In genomic region chr9:136902259-136902821, GRCh38 we compare ENCODE assay signal across 8 cellular contexts. TPM values are rescaled to one million over a fixed set of nuclear protein-coding genes. Genes with fewer than 3 reads are reported as not detected.
DNase-seq lines count a peak whose midpoint lies in the region; ATAC-seq and TF ChIP-seq lines count a peak whose summit lies in the region.

No MANE protein-coding gene starts in this region.

- no peak overlapping the region for H2AFZ ChIP-seq in KMS-11 (ENCODE audit: low read depth)

- H3K4me3 ChIP-seq in KMS-11 (IDR thresholded peaks at IDR 0.05; ENCODE audit: insufficient read depth, low read depth, low read length), result no peak overlapping the region

- H3K4me2 ChIP-seq in KMS-11, result peak overlapping the region; percentile 83

- H3K79me2 ChIP-seq in KMS-11 (ENCODE audit: insufficient read depth, low read depth), result peaks cover 56% of the 10 kb centered on the region

- ATAC-seq in GM19455 (IDR thresholded peaks at IDR 0.05; ENCODE audit: unreplicated experiment) (peak; percentile 51), HG02623 (IDR thresholded peaks at IDR 0.05; ENCODE audit: unreplicated experiment) (no peak)

- H3K4me1 ChIP-seq in KMS-11 (ENCODE audit: low read depth, poor library complexity, severe bottlenecking), result peaks cover 81% of the 10 kb centered on the region

- peaks cover 11% of the 10 kb centered on the region; the same call in 1 of the 2 replicates for H3K36me3 ChIP-seq in KMS-11 (ENCODE audit: insufficient read depth)

- H3K9ac ChIP-seq in KMS-11, result peak overlapping the region; percentile 96

- H3K27ac Mint-ChIP-seq in glutamatergic neuron (ENCODE audit: unreplicated experiment), result peak overlapping the region; percentile 17

- peaks cover 24% of the 10 kb centered on the region for H3K4me1 Mint-ChIP-seq in glutamatergic neuron (ENCODE audit: low read depth, unreplicated experiment)

- peaks cover 6% of the 10 kb centered on the region for H3K27me3 Mint-ChIP-seq in glutamatergic neuron (ENCODE audit: unreplicated experiment)

- DNase-seq in AG08396 (ENCODE audit: low spot score) (peak; percentile 86), glutamatergic neuron (no peak), midbrain (lab: John Stamatoyannopoulos, UW) (no peak)
- DNase-seq in activated T-helper 1 cell treated with anti-CD3 and anti-CD28 coated beads, Interleukin-2, amount 50 U/mL, for 16 hours (ENCODE audit: low read depth in 1 of 2, low spot score in 1 of 2), result peak; percentile 48 to 80
- peak; percentile 79 to 88 for DNase-seq in stimulated activated CD4-positive, alpha-beta T cell treated with anti-CD3 and anti-CD28 coated beads, Interleukin-12 subunit alpha, Interleukin-12 subunit beta, amount 100 ng/mL, for 24 hours (ENCODE audit: low read depth in 2 of 2)

- peaks cover 4% of the 10 kb centered on the region for H3K36me3 Mint-ChIP-seq in glutamatergic neuron (ENCODE audit: unreplicated experiment)

- H3K9me3 Mint-ChIP-seq in glutamatergic neuron (ENCODE audit: unreplicated experiment), result peaks cover 8% of the 10 kb centered on the region

- TF ChIP-seq CTCF in KMS-11 (conservative IDR thresholded peaks at IDR 0.05; ENCODE audit: low read depth, low read length) (no peak), glutamatergic neuron (IDR thresholded peaks at IDR 0.05; ENCODE audit: partially characterized antibody, unreplicated experiment) (no peak)

- H3K4me3 Mint-ChIP-seq in glutamatergic neuron (ENCODE audit: unreplicated experiment), result no peak overlapping the region

- no peaks in the 10 kb centered on the region for H3K27me3 ChIP-seq in KMS-11 (ENCODE audit: insufficient read depth, low read depth)

- H4K20me1 ChIP-seq in KMS-11 (ENCODE audit: insufficient read depth), result no peaks in the 10 kb centered on the region

- H3K27ac ChIP-seq in KMS-11, result peak overlapping the region; percentile 99

RNA-seq across cellular contexts. Expression of gene TRAF2, which starts 16.0 kb away (rescaled TPM):
- total RNA-seq in glutamatergic neuron (ENCODE audit: unreplicated experiment), result 27.3 TPM

RNA-seq across cellular contexts. Expression of gene EDF1, which starts 36.2 kb away (rescaled TPM):
- total RNA-seq in glutamatergic neuron (ENCODE audit: unreplicated experiment), result 343 TPM

RNA-seq across cellular contexts. Expression of gene FBXW5, which starts 42.2 kb away (rescaled TPM):
- 77.9 TPM for total RNA-seq in glutamatergic neuron (ENCODE audit: unreplicated experiment)

RNA-seq across cellular contexts. Expression of gene C8G, which starts 42.7 kb away (rescaled TPM):
- total RNA-seq in glutamatergic neuron (ENCODE audit: unreplicated experiment), result 14.5 TPM

RNA-seq across cellular contexts. Expression of gene LCN12, which starts 49.7 kb away (rescaled TPM):
- total RNA-seq in glutamatergic neuron (ENCODE audit: unreplicated experiment), result 2.9 TPM

Comparison
In these comparisons a context has a peak if more than half of its experiments do, and no peak if none do; other contexts are left out.
1. DNase-seq: peak in AG08396 (single experiment), activated T-helper 1 cell treated with anti-CD3 and anti-CD28 coated beads, Interleukin-2, amount 50 U/mL, for 16 hours (2 of 2) and stimulated activated CD4-positive, alpha-beta T cell treated with anti-CD3 and anti-CD28 coated beads, Interleukin-12 subunit alpha, Interleukin-12 subunit beta, amount 100 ng/mL, for 24 hours (2 of 2); none in glutamatergic neuron (single experiment) and midbrain (single experiment).